In genomic region chr2:225120175-225120574, GRCh38 we compare ENCODE assay signal across 13 cellular contexts.
DNase-seq lines count a peak whose midpoint lies in the region; ATAC-seq and TF ChIP-seq lines count a peak whose summit lies in the region.
"Had no signal": no experiment of that assay in that cellular context is flagged by ENCODE, and none has a peak within 500 bp of the region (broad histone marks: within the 10 kb centered on the region; RNA-seq: fewer than 3 reads in every experiment).

No MANE protein-coding gene starts in this region.

- DNase-seq in COLO829 (ENCODE audit: low spot score) (peak; percentile 15), LHCN-M2 (ENCODE audit: low read depth) (peak; percentile 69), T1000 (lab: John Stamatoyannopoulos, UW) (peak; percentile 13), kidney tubule cell (ENCODE audit: low spot score) (peak; percentile 57), osteocyte (ENCODE audit: extremely low spot score, unreplicated experiment) (no peak)
- DNase-seq: activated T-cell treated with anti-CD3 and anti-CD28 coated beads, Interleukin-2, amount 50 U/mL, for 1 hour; dorsolateral prefrontal cortex; KBM-7; kidney; sigmoid colon had no signal

- TF ChIP-seq CTCF in osteocyte (IDR thresholded peaks at IDR 0.05), result no peak

- H3K4me3 Mint-ChIP-seq in osteocyte (ENCODE audit: unreplicated experiment), result no peak overlapping the region
- H3K4me3 Mint-ChIP-seq: nephron had no signal

- peaks cover 13% of the 10 kb centered on the region for H3K4me1 Mint-ChIP-seq in osteocyte (ENCODE audit: unreplicated experiment)

- no peaks in the 10 kb centered on the region for H3K36me3 Mint-ChIP-seq in osteocyte (ENCODE audit: unreplicated experiment)

- no peaks in the 10 kb centered on the region for H3K9me3 Mint-ChIP-seq in osteocyte (ENCODE audit: unreplicated experiment)

- H3K27ac Mint-ChIP-seq in osteocyte (ENCODE audit: unreplicated experiment), result no peak overlapping the region
- H3K27ac Mint-ChIP-seq: nephron had no signal

- no peaks in the 10 kb centered on the region for H3K27me3 Mint-ChIP-seq in osteocyte (ENCODE audit: unreplicated experiment)

- ATAC-seq in HG02610 (IDR thresholded peaks at IDR 0.05; ENCODE audit: unreplicated experiment) (no peak), GM18498 (IDR thresholded peaks at IDR 0.05; ENCODE audit: unreplicated experiment) (no peak)
